6 cellular contexts compared by ENCODE assay signal in the genomic region with DNA sequence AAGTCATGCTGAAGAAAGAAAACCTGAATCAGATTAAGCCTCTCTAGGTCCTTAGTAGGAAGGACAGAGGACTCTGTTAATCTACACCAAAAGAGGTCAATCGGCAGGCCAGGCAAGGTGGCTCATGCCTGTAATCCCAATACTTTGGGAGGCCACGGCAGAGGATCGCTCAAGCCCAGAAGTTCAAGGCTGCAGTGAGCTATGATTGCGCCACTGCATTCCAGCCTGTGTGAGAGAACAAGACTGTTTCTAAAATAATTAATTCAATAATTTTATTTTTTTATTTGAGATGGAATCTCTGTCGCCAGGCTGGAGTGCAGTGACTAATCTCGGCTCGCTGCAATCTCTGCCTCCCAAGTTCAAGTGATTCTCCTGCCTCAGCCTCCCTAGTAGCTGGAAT.
"Had no signal": no experiment of that assay in that cellular context is flagged by ENCODE, and none has a peak within 500 bp of the region (broad histone marks: within the 10 kb centered on the region; RNA-seq: fewer than 3 reads in every experiment).

No MANE protein-coding gene starts in this region.

- H3K27ac ChIP-seq: HL-60 had no signal

- H3K4me3 Mint-ChIP-seq: GM23338, H9 had no signal

- H3K4me3 ChIP-seq: GM23338, K562 had no signal

- DNase-seq: H9, HCEC 1CT, IMR-90 had no signal

- H3K27ac Mint-ChIP-seq: GM23338, H9 had no signal

- ATAC-seq: GM23338, K562 had no signal
